Comparison of ENCODE assay signal across 9 cellular contexts in genomic region chr7:112866424-112866823, GRCh38.
DNase-seq lines count a peak whose midpoint lies in the region; ATAC-seq and TF ChIP-seq lines count a peak whose summit lies in the region.
"Had no signal": no experiment of that assay in that cellular context is flagged by ENCODE, and none has a peak within 500 bp of the region (broad histone marks: within the 10 kb centered on the region; RNA-seq: fewer than 3 reads in every experiment).

No MANE protein-coding gene starts in this region.

- peaks cover 9% of the 10 kb centered on the region for H3K4me1 Mint-ChIP-seq in T-helper 1 cell treated with Interleukin-12 subunit alpha and Interleukin-12 subunit beta and Interleukin-4 antibody, amounts not matched to agents 30 μg/mL and 1 μg/mL, for 36 hours (ENCODE audit: low read depth)
- H3K4me1 Mint-ChIP-seq in activated T-cell treated with anti-CD3 and anti-CD28 coated beads, Interleukin-2, amount 50 U/mL, for 24 hours (ENCODE audit: low read depth) = peaks cover 11% of the 10 kb centered on the region
- H3K4me1 Mint-ChIP-seq in type B pancreatic cell (ENCODE audit: unreplicated experiment) = no peaks in the 10 kb centered on the region

- H3K27ac Mint-ChIP-seq in T-helper 1 cell treated with Interleukin-12 subunit alpha and Interleukin-12 subunit beta and Interleukin-4 antibody, amounts not matched to agents 30 μg/mL and 1 μg/mL, for 36 hours = peak overlapping the region; percentile 8
- no peak overlapping the region for H3K27ac Mint-ChIP-seq in activated T-cell treated with anti-CD3 and anti-CD28 coated beads, Interleukin-2, amount 50 U/mL, for 24 hours
- H3K27ac Mint-ChIP-seq in type B pancreatic cell = no peak overlapping the region

- DNase-seq in GM12864 (ENCODE audit: low read depth) (peak; percentile 50), AG20443 (ENCODE audit: low spot score) (no peak), type B pancreatic cell (ENCODE audit: extremely low spot score, unreplicated experiment) (no peak), DMS53 (lab: John Stamatoyannopoulos, UW) (no peak)
- DNase-seq in activated T-cell treated with anti-CD3 and anti-CD28 coated beads, Interleukin-2, amount 50 U/mL, for 24 hours = no peak
- DNase-seq: effector memory CD4-positive, alpha-beta T cell had no signal

- H3K4me3 ChIP-seq in GM12864 (ENCODE audit: low read depth, low read length) = no peak overlapping the region

- H3K9me3 Mint-ChIP-seq in T-helper 1 cell treated with Interleukin-12 subunit alpha and Interleukin-12 subunit beta and Interleukin-4 antibody, amounts not matched to agents 30 μg/mL and 1 μg/mL, for 36 hours = no peaks in the 10 kb centered on the region
- peaks cover 3% of the 10 kb centered on the region for H3K9me3 Mint-ChIP-seq in activated T-cell treated with anti-CD3 and anti-CD28 coated beads, Interleukin-2, amount 50 U/mL, for 24 hours
- peaks cover 16% of the 10 kb centered on the region for H3K9me3 Mint-ChIP-seq in type B pancreatic cell

- H3K36me3 Mint-ChIP-seq in T-helper 1 cell treated with Interleukin-12 subunit alpha and Interleukin-12 subunit beta and Interleukin-4 antibody, amounts not matched to agents 30 μg/mL and 1 μg/mL, for 36 hours (ENCODE audit: low read depth) = no peaks in the 10 kb centered on the region
- H3K36me3 Mint-ChIP-seq in activated T-cell treated with anti-CD3 and anti-CD28 coated beads, Interleukin-2, amount 50 U/mL, for 24 hours (ENCODE audit: low read depth) = peaks cover 23% of the 10 kb centered on the region
- H3K36me3 Mint-ChIP-seq in type B pancreatic cell = peaks cover 28% of the 10 kb centered on the region

- ATAC-seq in GM19324 (IDR thresholded peaks at IDR 0.05; ENCODE audit: low FRiP score, unreplicated experiment) (peak; percentile 100), HG02970 (IDR thresholded peaks at IDR 0.05; ENCODE audit: low FRiP score, unreplicated experiment) (peak; percentile 60)

- no peak overlapping the region for H3K4me3 Mint-ChIP-seq in T-helper 1 cell treated with Interleukin-12 subunit alpha and Interleukin-12 subunit beta and Interleukin-4 antibody, amounts not matched to agents 30 μg/mL and 1 μg/mL, for 36 hours
- no peak overlapping the region for H3K4me3 Mint-ChIP-seq in activated T-cell treated with anti-CD3 and anti-CD28 coated beads, Interleukin-2, amount 50 U/mL, for 24 hours
- no peak overlapping the region for H3K4me3 Mint-ChIP-seq in type B pancreatic cell

- no peaks in the 10 kb centered on the region for H3K27me3 Mint-ChIP-seq in T-helper 1 cell treated with Interleukin-12 subunit alpha and Interleukin-12 subunit beta and Interleukin-4 antibody, amounts not matched to agents 30 μg/mL and 1 μg/mL, for 36 hours (ENCODE audit: low read depth)
- H3K27me3 Mint-ChIP-seq in activated T-cell treated with anti-CD3 and anti-CD28 coated beads, Interleukin-2, amount 50 U/mL, for 24 hours = no peaks in the 10 kb centered on the region
- no peaks in the 10 kb centered on the region for H3K27me3 Mint-ChIP-seq in type B pancreatic cell

- TF ChIP-seq CTCF in GM12864 (IDR thresholded peaks at IDR 0.05; ENCODE audit: low read depth, low read length, missing control alignments) (no peak), type B pancreatic cell (conservative IDR thresholded peaks at IDR 0.05) (no peak)
